ENCODE assay signal across 8 cellular contexts in the genomic region with DNA sequence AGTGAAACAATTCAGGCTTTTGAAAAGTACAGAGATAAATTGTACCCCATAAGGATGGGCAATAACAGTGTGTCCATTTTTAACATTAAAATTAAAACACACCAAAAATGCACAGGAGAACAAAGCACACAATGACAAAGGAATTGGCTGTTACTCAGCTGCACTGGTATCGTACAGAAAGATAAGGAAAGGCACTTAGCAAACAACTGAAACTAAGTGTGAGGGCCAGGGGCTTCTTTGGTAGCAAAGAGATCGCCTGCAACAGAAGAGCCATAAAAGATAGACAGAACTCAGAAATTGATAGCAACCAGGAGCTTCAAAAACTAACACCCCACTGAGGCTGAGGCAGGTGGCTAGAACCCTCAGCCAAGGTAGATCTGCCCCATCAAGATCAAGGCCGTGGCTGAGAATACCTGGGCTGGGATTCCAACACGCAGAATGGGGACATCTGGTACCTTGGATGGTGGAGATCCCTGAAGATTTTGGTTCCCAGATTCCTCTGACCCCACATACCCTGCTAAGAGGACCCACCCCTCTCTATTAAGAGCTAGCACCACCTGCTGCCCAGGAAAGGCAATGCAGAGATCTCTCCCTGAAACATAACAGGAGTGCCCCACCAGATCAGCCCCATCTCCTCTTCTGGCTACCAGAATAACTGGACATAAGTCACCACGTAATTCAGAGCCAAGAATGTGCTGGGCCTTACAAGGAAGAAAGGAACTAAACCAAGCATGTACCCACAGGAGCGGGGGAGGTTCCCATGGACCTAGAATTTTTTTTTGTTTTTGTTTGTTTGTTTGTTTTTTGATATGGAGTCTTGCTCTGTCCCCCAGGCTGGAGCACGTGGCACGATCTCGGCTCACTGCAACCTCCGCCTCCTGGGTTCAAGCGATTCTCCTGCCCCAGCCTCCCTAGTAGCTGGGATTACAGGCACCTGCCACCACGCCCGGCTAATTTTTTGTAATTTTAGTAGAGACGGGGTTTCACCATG. TPM values are rescaled to one million over a fixed set of nuclear protein-coding genes. Genes with fewer than 3 reads are reported as not detected.
DNase-seq lines count a peak whose midpoint lies in the region; ATAC-seq and TF ChIP-seq lines count a peak whose summit lies in the region.

No MANE protein-coding gene starts in this region.

- no peak overlapping the region for H3K4me3 ChIP-seq in H7 (ENCODE audit: insufficient read depth, low read depth, low read length)

- intact Hi-C loops in posterior cingulate gyrus (cut with DNase I): loop anchor here (5.0 to 10.0 kb wide), 2 partner anchors 94 to 201 kb away; no protein-coding TSS in a partner anchor

- TF ChIP-seq CTCF in C4-2B (conservative IDR thresholded peaks at IDR 0.05): peak; percentile 83

- H3K36me3 ChIP-seq in H7 (replicated peaks; ENCODE audit: control insufficient read depth, insufficient read depth, low read length): no peaks in the 10 kb centered on the region

- no peak for ATAC-seq in HG03139 (IDR thresholded peaks at IDR 0.05; ENCODE audit: unreplicated experiment)

- DNase-seq in H7 (peak; percentile 84), OCI-M1 (lab: John Stamatoyannopoulos, UW) (peak; percentile 94), hepatic stellate cell (ENCODE audit: low spot score) (peak; percentile 59), posterior cingulate gyrus (no peak)
- peak; percentile 40 for DNase-seq in activated effector memory CD4-positive, alpha-beta T cell treated with Interleukin-2 at 50 U/mL for 16 hours
- peak; percentile 16 for DNase-seq in stimulated activated CD8-positive, alpha-beta memory T cell treated with anti-CD3 and anti-CD28 coated beads, Interleukin-12 subunit alpha, Interleukin-12 subunit beta, amount 100 ng/mL, for 4 hours (ENCODE audit: low read depth)

- H3K27ac ChIP-seq in C4-2B: no peak overlapping the region

- H3K27me3 ChIP-seq in H7 (ENCODE audit: control insufficient read depth, insufficient read depth, low read length): no peaks in the 10 kb centered on the region

RNA-seq across cellular contexts. Expression of gene PLEKHO1, which starts 16.2 kb away (rescaled TPM):
- 69.5 and 85.9 TPM in 2 replicates for total RNA-seq in H7 (2014; rRNA removed; shearing (Covaris generic))

Comparison
In these comparisons a context has a peak if more than half of its experiments do, and no peak if none do; other contexts are left out.
1. DNase-seq: peak in H7 (single experiment), OCI-M1 (single experiment), activated effector memory CD4-positive, alpha-beta T cell treated with Interleukin-2 at 50 U/mL for 16 hours (single experiment), hepatic stellate cell (single experiment) and stimulated activated CD8-positive, alpha-beta memory T cell treated with anti-CD3 and anti-CD28 coated beads, Interleukin-12 subunit alpha, Interleukin-12 subunit beta, amount 100 ng/mL, for 4 hours (single experiment); none in posterior cingulate gyrus (0 of 10).